ENCODE assay signal across 16 cellular contexts in genomic region chr3:66383998-66384745, GRCh38.
"Had no signal": no experiment of that assay in that cellular context is flagged by ENCODE, and none has a peak within 500 bp of the region (broad histone marks: within the 10 kb centered on the region; RNA-seq: fewer than 3 reads in every experiment).

No MANE protein-coding gene starts in this region.

- ATAC-seq: activated CD4-positive, CD25-positive, alpha-beta regulatory T cell treated with anti-CD3 and anti-CD28 coated beads, Interleukin-2, amount 50 U/mL, for 24 hours; foreskin keratinocyte; left cardiac atrium; naive thymus-derived CD8-positive, alpha-beta T cell; stimulated activated naive CD8-positive, alpha-beta T cell treated with anti-CD3 and anti-CD28 coated beads, Interleukin-15, Interleukin-2, amounts not matched to agents 100 U/mL and 50 U/mL, for 24 hours had no signal

- H3K9me3 Mint-ChIP-seq: immature natural killer cell had no signal

- H3K4me1 ChIP-seq: foreskin keratinocyte had no signal

- H3K27ac ChIP-seq: breast epithelium, foreskin keratinocyte, thoracic aorta had no signal

- H3K4me3 ChIP-seq: breast epithelium, dorsolateral prefrontal cortex, lung, sigmoid colon, thoracic aorta had no signal

- H3K27ac Mint-ChIP-seq: progenitor cell of endocrine pancreas had no signal

- H3K9me3 ChIP-seq: breast epithelium, sigmoid colon, thoracic aorta had no signal

- H3K27me3 Mint-ChIP-seq: naive thymus-derived CD8-positive, alpha-beta T cell; progenitor cell of endocrine pancreas had no signal

- H3K27me3 ChIP-seq: breast epithelium, dorsolateral prefrontal cortex, foreskin keratinocyte, sigmoid colon had no signal

- DNase-seq: activated CD8-positive, alpha-beta memory T cell treated with anti-CD3 and anti-CD28 coated beads, Interleukin-2, amount 50 U/mL, for 48 hours; activated effector memory CD4-positive, alpha-beta T cell treated with anti-CD3 and anti-CD28 coated beads, Interleukin-2, amount 50 U/mL, for 16 hours; aorta; dorsolateral prefrontal cortex; foreskin keratinocyte; immature natural killer cell; left cardiac atrium; naive thymus-derived CD8-positive, alpha-beta T cell; nucleus accumbens; sigmoid colon; stimulated activated naive CD8-positive, alpha-beta T cell treated with anti-CD3 and anti-CD28 coated beads, Interleukin-15, Interleukin-2, amounts not matched to agents 100 U/mL and 50 U/mL, for 24 hours had no signal

- H3K4me3 Mint-ChIP-seq: immature natural killer cell; naive thymus-derived CD8-positive, alpha-beta T cell had no signal
